In the genomic region with DNA sequence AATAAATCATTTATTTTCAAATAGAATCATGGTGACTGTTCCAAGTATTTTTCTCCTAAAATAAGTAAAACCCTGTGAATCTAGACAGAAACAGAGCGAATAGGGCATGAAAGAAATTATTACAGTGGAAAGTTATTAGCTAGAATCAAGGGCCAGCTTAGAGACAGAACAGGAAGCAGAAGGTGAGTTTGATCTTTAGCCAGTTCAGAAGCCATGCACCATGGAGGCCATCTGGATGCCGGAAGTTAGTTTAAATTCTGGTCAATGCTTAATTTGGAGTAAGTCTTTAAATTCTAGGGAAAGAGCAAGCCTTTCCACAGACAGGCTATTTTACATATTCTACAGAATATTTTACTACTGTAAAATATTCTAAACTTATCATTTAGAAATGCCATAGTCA, we compare ENCODE assay signal across 9 cellular contexts.
"Had no signal": no experiment of that assay in that cellular context is flagged by ENCODE, and none has a peak within 500 bp of the region (broad histone marks: within the 10 kb centered on the region; RNA-seq: fewer than 3 reads in every experiment).

No MANE protein-coding gene starts in this region.

- H3K9ac ChIP-seq: GM23248 had no signal

- H3K9me3 ChIP-seq: HAP-1 had no signal

- DNase-seq: GM23248, GOT3, H7, HFFc6, IMR-90, KG1 had no signal

- ATAC-seq: HCT116, K562 had no signal

- H3K36me3 ChIP-seq: HAP-1 had no signal

- H2AFZ ChIP-seq: GM23248 had no signal

- H3K4me3 ChIP-seq: GM23248, HAP-1, K562 had no signal

- H3K27ac ChIP-seq: GM23248 had no signal
